ENCODE assay signal across 20 cellular contexts in genomic region chr9:28899267-28899666, GRCh38.
DNase-seq lines count a peak whose midpoint lies in the region; ATAC-seq, FAIRE-seq and TF ChIP-seq lines count a peak whose summit lies in the region.
"Had no signal": no experiment of that assay in that cellular context is flagged by ENCODE, and none has a peak within 500 bp of the region (broad histone marks: within the 10 kb centered on the region; RNA-seq: fewer than 3 reads in every experiment).

No MANE protein-coding gene starts in this region.

- H2AFZ ChIP-seq in GM23338: no peak overlapping the region
- no peak overlapping the region for H2AFZ ChIP-seq in H1 (ENCODE audit: low read length)

- POLR2A ChIA-PET in H1 (lab: Charles Lee; ENCODE audit: partially characterized antibody): no interaction called here

- no peak overlapping the region for H4K91ac ChIP-seq in H1 (replicated peaks; ENCODE audit: insufficient read length, low read length)

- H3K9me3 ChIP-seq in H1 (ENCODE audit: insufficient read depth in 2 of 2, low read depth in 1 of 2, low read length in 1 of 2) (peaks cover 2% of the 10 kb centered on the region in 2 experiments; a peak in 2 of 4 replicates), upper lobe of left lung (peaks cover 0 to 9% (median 0%) of the 10 kb centered on the region in 4 donors)
- H3K9me3 ChIP-seq: HAP-1 had no signal

- no peaks in the 10 kb centered on the region for H3K27me3 Mint-ChIP-seq in GM23338 (ENCODE audit: insufficient read depth, low read depth, poor library complexity)
- no peaks in the 10 kb centered on the region for H3K27me3 Mint-ChIP-seq in activated naive CD8-positive, alpha-beta T cell treated with anti-CD3 and anti-CD28 coated beads for 36 hours

- H3K18ac ChIP-seq in H1 (ENCODE audit: extremely low read depth, low read length): no peak overlapping the region

- no peak overlapping the region for H3K4me3 ChIP-seq in GM23338
- H3K4me3 ChIP-seq in H1 (ENCODE audit: extremely low read depth in 1 of 4, insufficient read depth in 2 of 4, low read depth in 3 of 4, low read length in 4 of 4): no peak overlapping the region
- no peak overlapping the region for H3K4me3 ChIP-seq in upper lobe of left lung
- H3K4me3 ChIP-seq: HAP-1 had no signal

- no peak for TF ChIP-seq RAD21 in H1 (IDR thresholded peaks at IDR 0.05 in 1 of 2, conservative IDR thresholded peaks at IDR 0.05 in 1 of 2; ENCODE audit: low read depth in 2 of 2, low read length in 2 of 2)

- intact Hi-C loops in posterior vena cava (cut with DNase I): no loop called here

- TF ChIP-seq CTCF in GM23338 (conservative IDR thresholded peaks at IDR 0.05; ENCODE audit: low read depth in 2 of 2) (no peak), H1 (IDR thresholded peaks at IDR 0.05; ENCODE audit: control extremely low read depth in 1 of 3, insufficient read depth in 1 of 3, low read depth in 1 of 3, low read length in 3 of 3) (no peak), upper lobe of left lung (IDR thresholded peaks at IDR 0.05) (no peak)

- H3K4ac ChIP-seq in H1 (replicated peaks; ENCODE audit: insufficient read length, low read depth, low read length): no peak overlapping the region

- peak overlapping the region; percentile 19 for H3K14ac ChIP-seq in H1 (ENCODE audit: insufficient read length)

- no peak overlapping the region for H3K27ac ChIP-seq in GM23338 (ENCODE audit: low read depth)
- no peak overlapping the region for H3K27ac ChIP-seq in H1 (ENCODE audit: low read depth, low read length)
- no peak overlapping the region for H3K27ac ChIP-seq in upper lobe of left lung
- H3K27ac ChIP-seq: 22Rv1 had no signal

- 0 out of 3 replicates have a peak, but pooled peaks cover 3% of the 10 kb centered on the region for H3K9me3 Mint-ChIP-seq in GM23338
- H3K9me3 Mint-ChIP-seq in activated naive CD8-positive, alpha-beta T cell treated with anti-CD3 and anti-CD28 coated beads for 36 hours: peaks cover 4% of the 10 kb centered on the region

- no peak overlapping the region; the same call in 1 of the 2 replicates for H4K8ac ChIP-seq in H1 (ENCODE audit: extremely low read depth, insufficient read depth, low read length)

- H2AK5ac ChIP-seq in H1 (ENCODE audit: low read depth, low read length): peak overlapping the region; percentile 3; the same call in 1 of the 2 replicates

- H2BK5ac ChIP-seq in H1 (ENCODE audit: low read depth, low read length): no peak overlapping the region

- no peaks in the 10 kb centered on the region for H3K79me2 ChIP-seq in GM23338 (replicated peaks; ENCODE audit: insufficient read depth)
- H3K79me2 ChIP-seq in H1 (ENCODE audit: control insufficient read depth in 1 of 2, insufficient read depth in 2 of 2, low read length in 2 of 2): no peaks in the 10 kb centered on the region

- no peaks in the 10 kb centered on the region for H4K20me1 ChIP-seq in GM23338 (replicated peaks; ENCODE audit: insufficient read depth)
- no peaks in the 10 kb centered on the region for H4K20me1 ChIP-seq in H1 (replicated peaks in 1 of 2; ENCODE audit: control insufficient read depth in 1 of 2, insufficient read depth in 2 of 2, low read length in 2 of 2)

- H2BK20ac ChIP-seq in H1 (ENCODE audit: low read length): no peak overlapping the region

- H4K5ac ChIP-seq in H1 (ENCODE audit: insufficient read length, low read depth, low read length): no peak overlapping the region

- H3K23ac ChIP-seq in H1 (ENCODE audit: insufficient read length): no peak overlapping the region

- DNase-seq in GM23338 (ENCODE audit: low spot score): no peak
- no peak for DNase-seq in H1 (ENCODE audit: low read depth in 1 of 2, low spot score in 2 of 2)
- peak; percentile 69 for DNase-seq in posterior vena cava (ENCODE audit: low spot score)
- peak in 1 of 2 donors; percentile 9 for DNase-seq in upper lobe of left lung
- no peak for DNase-seq in activated naive CD8-positive, alpha-beta T cell treated with anti-CD3 and anti-CD28 coated beads for 36 hours
- no peak for DNase-seq in NCI-H2227 treated with DMSO at 0.1 percent for 48 hours (lab: John Stamatoyannopoulos, UW)
- DNase-seq: CD8-positive, alpha-beta T cell; COR-L47; DMS153; DMS79 treated with DMSO at 0.1 percent for 48 hours; EL had no signal

- CTCF ChIA-PET in H1 (lab: Charles Lee; ENCODE audit: partially characterized antibody): no interaction called here

- ATAC-seq in GM23338 (no peak), upper lobe of left lung (ENCODE audit: low FRiP score in 2 of 2) (peak; percentile 23 to 30), GM21515 (IDR thresholded peaks at IDR 0.05; ENCODE audit: unreplicated experiment) (no peak)
- ATAC-seq: CD8-positive, alpha-beta T cell; HepG2 had no signal

- H3K4me3 Mint-ChIP-seq in GM23338: no peak overlapping the region
- no peak overlapping the region for H3K4me3 Mint-ChIP-seq in activated naive CD8-positive, alpha-beta T cell treated with anti-CD3 and anti-CD28 coated beads for 36 hours
- H3K4me3 Mint-ChIP-seq: CD14-positive monocyte; CD8-positive, alpha-beta T cell had no signal

- TF ChIP-seq EP300 in H1 (IDR thresholded peaks at IDR 0.05; ENCODE audit: borderline replicate concordance in 1 of 2, low read depth in 2 of 2, low read length in 2 of 2) (no peak), upper lobe of left lung (IDR thresholded peaks at IDR 0.05) (no peak)

- no peaks in the 10 kb centered on the region for H3K36me3 ChIP-seq in GM23338 (ENCODE audit: insufficient read depth)
- H3K36me3 ChIP-seq in H1 (ENCODE audit: control insufficient read depth in 2 of 4, insufficient read depth in 4 of 4, low read length in 3 of 4): no peaks in the 10 kb centered on the region; a peak in 1 of 8 replicates
- H3K36me3 ChIP-seq in upper lobe of left lung: no peaks in the 10 kb centered on the region
- H3K36me3 ChIP-seq: HAP-1 had no signal

- peaks cover 14% of the 10 kb centered on the region; the same call in 2 of the 3 replicates for H3K4me1 Mint-ChIP-seq in GM23338
- H3K4me1 Mint-ChIP-seq in activated naive CD8-positive, alpha-beta T cell treated with anti-CD3 and anti-CD28 coated beads for 36 hours: no peaks in the 10 kb centered on the region
- H3K4me1 Mint-ChIP-seq: CD14-positive monocyte had no signal

- H3K27me3 ChIP-seq in GM23338 (ENCODE audit: insufficient read depth) (no peaks in the 10 kb centered on the region), H1 (replicated peaks in 1 of 4; ENCODE audit: control insufficient read depth in 3 of 4, extremely low read depth in 1 of 4, insufficient read depth in 3 of 4, low read length in 3 of 4) (no peaks in the 10 kb centered on the region), upper lobe of left lung (no peaks in the 10 kb centered on the region)

- H3K4me1 ChIP-seq in GM23338 (ENCODE audit: insufficient read depth): peaks cover 12% of the 10 kb centered on the region; the same call in 1 of the 2 replicates
- 0 out of 7 replicates have a peak, but pooled peaks cover 0 to 2% (median 0%) of the 10 kb centered on the region in 4 experiments for H3K4me1 ChIP-seq in H1 (replicated peaks in 1 of 4; ENCODE audit: control insufficient read depth in 3 of 4, insufficient read depth in 4 of 4, low read length in 3 of 4)
- H3K4me1 ChIP-seq in upper lobe of left lung: no peaks in the 10 kb centered on the region
- H3K4me1 ChIP-seq: HAP-1 had no signal

- H3K9me2 ChIP-seq in GM23338 (ENCODE audit: insufficient read depth): no peaks in the 10 kb centered on the region

- H2BK15ac ChIP-seq in H1 (ENCODE audit: low read length): no peak overlapping the region

- no peak overlapping the region for H3K56ac ChIP-seq in H1 (replicated peaks; ENCODE audit: insufficient read length, low read depth, low read length)

- TF ChIP-seq POLR2A in H1 (IDR thresholded peaks at IDR 0.05; ENCODE audit: control extremely low read depth in 1 of 2, low read depth in 2 of 2, low read length in 2 of 2) (no peak), upper lobe of left lung (IDR thresholded peaks at IDR 0.05) (no peak)

- H3F3A ChIP-seq in GM23338 (replicated peaks; ENCODE audit: low read depth): no peaks in the 10 kb centered on the region

- no peak overlapping the region for H2BK12ac ChIP-seq in H1 (ENCODE audit: low read depth, low read length)

- no peaks in the 10 kb centered on the region for H3K79me1 ChIP-seq in H1 (ENCODE audit: low read depth, low read length)

- no peak overlapping the region for H3K4me2 ChIP-seq in GM23338
- H3K4me2 ChIP-seq in H1 (ENCODE audit: insufficient read depth in 1 of 2, low read depth in 2 of 2, low read length in 2 of 2): no peak overlapping the region

- H3K9ac ChIP-seq in H1 (replicated peaks in 1 of 4; ENCODE audit: extremely low read depth in 1 of 4, low read depth in 3 of 4, low read length in 3 of 4): no peak overlapping the region

- H3K27ac Mint-ChIP-seq in GM23338: peak overlapping the region; percentile 9; the same call in 1 of the 2 replicates
- no peak overlapping the region for H3K27ac Mint-ChIP-seq in activated naive CD8-positive, alpha-beta T cell treated with anti-CD3 and anti-CD28 coated beads for 36 hours
- H3K27ac Mint-ChIP-seq: CD14-positive monocyte; CD8-positive, alpha-beta T cell had no signal

- no peak for FAIRE-seq in H1 (lab: Jason Lieb, UNC)
- FAIRE-seq: D721Med, G401.6, GM12892, HepG2, HTR-8/SVneo had no signal

- peaks cover 6% of the 10 kb centered on the region; the same call in 2 of the 3 replicates for H3K36me3 Mint-ChIP-seq in GM23338 (ENCODE audit: low read depth)
- no peaks in the 10 kb centered on the region for H3K36me3 Mint-ChIP-seq in activated naive CD8-positive, alpha-beta T cell treated with anti-CD3 and anti-CD28 coated beads for 36 hours
- H3K36me3 Mint-ChIP-seq: CD14-positive monocyte; CD8-positive, alpha-beta T cell had no signal

- no peaks in the 10 kb centered on the region for H3K23me2 ChIP-seq in H1 (ENCODE audit: low read depth, low read length)

- H2BK120ac ChIP-seq in H1 (replicated peaks; ENCODE audit: low read depth, low read length): no peak overlapping the region

TF ChIP-seq in GM23338, 12 proteins besides CTCF, POLR2A, EP300 and RAD21 (continues in another document):
- TF ChIP-seq NANOG (IDR thresholded peaks at IDR 0.05; ENCODE audit: borderline replicate concordance): no peak
- no peak for TF ChIP-seq ZNF331 (CRISPR knock-in tag; IDR thresholded peaks at IDR 0.05; ENCODE audit: low read depth)
- no peak for TF ChIP-seq EZH2phosphoT487 (IDR thresholded peaks at IDR 0.05; ENCODE audit: unreplicated experiment)

TF ChIP-seq in H1, 55 proteins besides CTCF, POLR2A, EP300 and RAD21 (continues in another document):
- TF ChIP-seq RBBP5 (IDR thresholded peaks at IDR 0.05; ENCODE audit: borderline replicate concordance, low read depth, low read length): no peak
- TF ChIP-seq BACH1 (IDR thresholded peaks at IDR 0.05; ENCODE audit: low read length): no peak
- TF ChIP-seq YY1 (IDR thresholded peaks at IDR 0.05; ENCODE audit: low read depth, low read length): no peak
- TF ChIP-seq CHD2 (IDR thresholded peaks at IDR 0.05; ENCODE audit: low read length): no peak
- no peak for TF ChIP-seq JUND (IDR thresholded peaks at IDR 0.05; ENCODE audit: low read length)
- TF ChIP-seq MAFK (IDR thresholded peaks at IDR 0.05; ENCODE audit: low read depth, low read length): no peak
- TF ChIP-seq NRF1 (IDR thresholded peaks at IDR 0.05; ENCODE audit: low read depth, low read length): no peak
- TF ChIP-seq SUZ12 (IDR thresholded peaks at IDR 0.05; ENCODE audit: low read length): no peak
- no peak for TF ChIP-seq RNF2 (IDR thresholded peaks at IDR 0.05; ENCODE audit: borderline replicate concordance, low read depth, low read length, missing control alignments, poor library complexity, severe bottlenecking)
- TF ChIP-seq ASH2L (IDR thresholded peaks at IDR 0.05; ENCODE audit: low read length): no peak

Comparison
In these comparisons a context has a peak if more than half of its experiments do, and no peak if none do; other contexts are left out.
1. ATAC-seq: peak in upper lobe of left lung (2 of 2); none in GM23338 (single experiment) and GM21515 (single experiment).